10 cellular contexts compared by ENCODE assay signal in genomic region chr1:28512058-28512611, GRCh38. TPM values are rescaled to one million over a fixed set of nuclear protein-coding genes. Genes with fewer than 3 reads are reported as not detected.
DNase-seq lines count a peak whose midpoint lies in the region; ATAC-seq and TF ChIP-seq lines count a peak whose summit lies in the region.
"Had no signal": no experiment of that assay in that cellular context is flagged by ENCODE, and none has a peak within 500 bp of the region (broad histone marks: within the 10 kb centered on the region; RNA-seq: fewer than 3 reads in every experiment).

No MANE protein-coding gene starts in this region.

- peak overlapping the region; percentile 9 to 79 (median 65) for H3K27ac Mint-ChIP-seq in naive B cell

- TF ChIP-seq CTCF in HL-60 (IDR thresholded peaks at IDR 0.05; ENCODE audit: insufficient read depth, low read length): no peak

- no peaks in the 10 kb centered on the region for H3K9me3 Mint-ChIP-seq in activated T-cell treated with anti-CD3 and anti-CD28 coated beads, Interleukin-2, amount 50 U/mL, for 4 hours
- no peaks in the 10 kb centered on the region for H3K9me3 Mint-ChIP-seq in naive B cell

- DNase-seq in DMS53 (lab: John Stamatoyannopoulos, UW) (peak; percentile 58), HL-60 (ENCODE audit: low read depth in 1 of 2, low spot score in 1 of 2) (no peak), naive B cell (no peak), anterior cingulate cortex (lab: John Stamatoyannopoulos, UW) (no peak)
- no peak for DNase-seq in activated T-cell treated with anti-CD3 and anti-CD28 coated beads, Interleukin-2, amount 50 U/mL, for 4 hours
- DNase-seq: esophagus squamous epithelium, thyroid gland had no signal

- H3K27me3 ChIP-seq in HL-60 (ENCODE audit: insufficient read depth, poor library complexity, severe bottlenecking): no peaks in the 10 kb centered on the region
- H3K27me3 ChIP-seq: esophagus squamous epithelium, thyroid gland had no signal

- peak overlapping the region; percentile 64 for H3K4me3 Mint-ChIP-seq in activated T-cell treated with anti-CD3 and anti-CD28 coated beads, Interleukin-2, amount 50 U/mL, for 4 hours
- H3K4me3 Mint-ChIP-seq in naive B cell: peak overlapping the region in 7 of 8 donors; percentile 13 to 76 (median 44)

- peak overlapping the region; percentile 15; the same call in 1 of the 2 replicates for H3K27ac ChIP-seq in HL-60 (replicated peaks)
- H3K27ac ChIP-seq: esophagus squamous epithelium had no signal

- peaks cover 4% of the 10 kb centered on the region for H3K27me3 Mint-ChIP-seq in activated T-cell treated with anti-CD3 and anti-CD28 coated beads, Interleukin-2, amount 50 U/mL, for 4 hours (ENCODE audit: low read depth)
- H3K27me3 Mint-ChIP-seq in naive B cell: no peaks in the 10 kb centered on the region

- no peak overlapping the region for H3K4me3 ChIP-seq in HL-60 (replicated peaks; ENCODE audit: insufficient read depth, low read length)
- H3K4me3 ChIP-seq: thyroid gland had no signal

- H3K4me1 Mint-ChIP-seq in activated T-cell treated with anti-CD3 and anti-CD28 coated beads, Interleukin-2, amount 50 U/mL, for 4 hours (ENCODE audit: low read depth): peaks cover 40% of the 10 kb centered on the region
- peaks cover 37 to 65% (median 38%) of the 10 kb centered on the region in 3 donors for H3K4me1 Mint-ChIP-seq in naive B cell

- peaks cover 42% of the 10 kb centered on the region for H3K36me3 Mint-ChIP-seq in activated T-cell treated with anti-CD3 and anti-CD28 coated beads, Interleukin-2, amount 50 U/mL, for 4 hours (ENCODE audit: insufficient read depth)
- peaks cover 18 to 24% of the 10 kb centered on the region in 2 donors for H3K36me3 Mint-ChIP-seq in naive B cell

- ATAC-seq in activated T-cell treated with anti-CD3 and anti-CD28 coated beads, Interleukin-2, amount 50 U/mL, for 4 hours: no peak
- ATAC-seq in naive B cell (ENCODE audit: low read depth in 2 of 2) (no peak), HG03108 (IDR thresholded peaks at IDR 0.05; ENCODE audit: unreplicated experiment) (no peak), GM18502 (IDR thresholded peaks at IDR 0.05; ENCODE audit: poor library complexity, unreplicated experiment) (no peak), HG03342 (IDR thresholded peaks at IDR 0.05; ENCODE audit: unreplicated experiment) (no peak)

RNA-seq across cellular contexts. Expression of gene RCC1, which starts 6.3 kb away (rescaled TPM):
- 100 to 1,000 TPM; 106 to 149 (median 139) TPM for total RNA-seq in activated T-cell treated with anti-CD3 and anti-CD28 coated beads, Interleukin-2, amount 50 U/mL, for 4 hours
- polyA plus RNA-seq in naive B cell (ENCODE audit: low read depth in 6 of 6): 10 to 100 TPM in 3 of 6 donors, 1 to 10 TPM in 3; 3.8 to 12.2 (median 9.5) TPM

RNA-seq across cellular contexts. Expression of gene TRNAU1AP, which starts 40.8 kb away (rescaled TPM):
- 10 to 100 TPM; 37.4 to 44.1 (median 37.7) TPM for total RNA-seq in activated T-cell treated with anti-CD3 and anti-CD28 coated beads, Interleukin-2, amount 50 U/mL, for 4 hours
- 10 to 100 TPM in 5 of 6 donors, 1 to 10 TPM in 1; 9.8 to 30.7 (median 25.9) TPM for polyA plus RNA-seq in naive B cell (ENCODE audit: low read depth in 6 of 6)
